Comparison of ENCODE assay signal across 26 cellular contexts in the genomic region with DNA sequence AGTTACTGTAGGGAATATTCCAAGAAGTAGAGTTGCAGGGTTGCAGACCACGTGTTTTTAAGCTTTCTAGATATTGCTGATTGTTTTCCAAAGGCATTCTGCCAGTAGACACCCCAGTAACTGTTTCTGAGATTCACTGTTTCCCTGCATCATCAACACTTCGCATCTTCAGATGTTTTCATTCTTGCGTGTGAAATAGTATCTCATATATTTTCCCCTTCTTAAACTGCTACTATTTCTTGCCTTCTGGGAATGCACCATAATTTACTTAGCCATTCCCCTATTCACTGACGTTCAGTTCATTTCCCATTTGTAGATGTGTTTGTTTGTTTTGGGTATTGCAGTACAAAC. TPM values are rescaled to one million over a fixed set of nuclear protein-coding genes. Genes with fewer than 3 reads are reported as not detected.
DNase-seq lines count a peak whose midpoint lies in the region; ATAC-seq lines count a peak whose summit lies in the region.
"Had no signal": no experiment of that assay in that cellular context is flagged by ENCODE, and none has a peak within 500 bp of the region (broad histone marks: within the 10 kb centered on the region; RNA-seq: fewer than 3 reads in every experiment).

No MANE protein-coding gene starts in this region.

- no peaks in the 10 kb centered on the region for H3K9me3 Mint-ChIP-seq in activated naive CD8-positive, alpha-beta T cell treated with anti-CD3 and anti-CD28 coated beads, Interleukin-2, amount 50 U/mL, for 24 hours
- no peaks in the 10 kb centered on the region for H3K9me3 Mint-ChIP-seq in activated naive CD8-positive, alpha-beta T cell treated with anti-CD3 and anti-CD28 coated beads for 36 hours
- H3K9me3 Mint-ChIP-seq in memory B cell, result no peaks in the 10 kb centered on the region
- H3K9me3 Mint-ChIP-seq in stimulated activated naive B cell treated with anti-CD40 and anti-IgM and Interleukin-4, amounts not matched to agents 10 μg/mL and 1 μg/mL and 100 μg/mL, for 72 hours, result no peaks in the 10 kb centered on the region
- H3K9me3 Mint-ChIP-seq: CD8-positive, alpha-beta T cell had no signal

- H3K27ac Mint-ChIP-seq in activated naive CD8-positive, alpha-beta T cell treated with anti-CD3 and anti-CD28 coated beads, Interleukin-2, amount 50 U/mL, for 24 hours, result peak overlapping the region; percentile 28
- no peak overlapping the region for H3K27ac Mint-ChIP-seq in activated naive CD8-positive, alpha-beta T cell treated with anti-CD3 and anti-CD28 coated beads for 36 hours
- peak overlapping the region; percentile 60 for H3K27ac Mint-ChIP-seq in T-helper 17 cell
- H3K27ac Mint-ChIP-seq in memory B cell, result peak overlapping the region; percentile 42
- H3K27ac Mint-ChIP-seq in stimulated activated naive B cell treated with anti-CD40 and anti-IgM and Interleukin-4, amounts not matched to agents 10 μg/mL and 1 μg/mL and 100 μg/mL, for 72 hours, result peak overlapping the region; percentile 65
- H3K27ac Mint-ChIP-seq: CD8-positive, alpha-beta T cell had no signal

- H3K27me3 Mint-ChIP-seq in activated naive CD8-positive, alpha-beta T cell treated with anti-CD3 and anti-CD28 coated beads, Interleukin-2, amount 50 U/mL, for 24 hours, result no peaks in the 10 kb centered on the region
- peaks cover 5% of the 10 kb centered on the region for H3K27me3 Mint-ChIP-seq in activated naive CD8-positive, alpha-beta T cell treated with anti-CD3 and anti-CD28 coated beads for 36 hours
- no peaks in the 10 kb centered on the region for H3K27me3 Mint-ChIP-seq in T-helper 17 cell
- H3K27me3 Mint-ChIP-seq in memory B cell, result no peaks in the 10 kb centered on the region
- no peaks in the 10 kb centered on the region for H3K27me3 Mint-ChIP-seq in stimulated activated naive B cell treated with anti-CD40 and anti-IgM and Interleukin-4, amounts not matched to agents 10 μg/mL and 1 μg/mL and 100 μg/mL, for 72 hours

- no peaks in the 10 kb centered on the region for H3K36me3 Mint-ChIP-seq in activated naive CD8-positive, alpha-beta T cell treated with anti-CD3 and anti-CD28 coated beads, Interleukin-2, amount 50 U/mL, for 24 hours (ENCODE audit: low read depth)
- H3K36me3 Mint-ChIP-seq in activated naive CD8-positive, alpha-beta T cell treated with anti-CD3 and anti-CD28 coated beads for 36 hours, result no peaks in the 10 kb centered on the region
- H3K36me3 Mint-ChIP-seq in T-helper 17 cell (ENCODE audit: low read depth) (no peaks in the 10 kb centered on the region), memory B cell (peaks cover 37% of the 10 kb centered on the region)
- peaks cover 32 to 55% of the 10 kb centered on the region in 2 donors for H3K36me3 Mint-ChIP-seq in stimulated activated naive B cell treated with anti-CD40 and anti-IgM and Interleukin-4, amounts not matched to agents 10 μg/mL and 1 μg/mL and 100 μg/mL, for 72 hours
- H3K36me3 Mint-ChIP-seq: CD8-positive, alpha-beta T cell had no signal

- DNase-seq in activated naive CD8-positive, alpha-beta T cell treated with anti-CD3 and anti-CD28 coated beads, Interleukin-2, amount 50 U/mL, for 24 hours, result no peak
- DNase-seq in activated naive CD8-positive, alpha-beta T cell treated with anti-CD3 and anti-CD28 coated beads for 36 hours, result no peak
- DNase-seq in T-helper 17 cell, result no peak
- DNase-seq in memory B cell (ENCODE audit: low spot score in 2 of 2), result no peak
- DNase-seq in stimulated activated naive B cell treated with anti-CD40 and anti-IgM and Interleukin-4, amounts not matched to agents 10 μg/mL and 1 μg/mL and 100 μg/mL, for 72 hours, result no peak
- no peak for DNase-seq in NK-92 treated with Interleukin-12 subunit alpha and Interleukin-12 subunit beta, amount 100 ng/mL, for 24 hours (lab: John Stamatoyannopoulos, UW)
- DNase-seq in EL, result no peak
- DNase-seq: 8988T; ACHN; Caco-2; CD8-positive, alpha-beta T cell; DMS79 treated with DMSO at 0.1 percent for 48 hours; GOT3; IMR-90; NCI-H1048; NCI-H1417; NCI-H1694 treated with DMSO at 0.1 percent for 48 hours; NCI-H2081; NCI-H2227 treated with DMSO at 0.1 percent for 48 hours; NCI-H69; SK-N-SH; SW 1271 had no signal

- peaks cover 8% of the 10 kb centered on the region for H3K4me1 Mint-ChIP-seq in activated naive CD8-positive, alpha-beta T cell treated with anti-CD3 and anti-CD28 coated beads, Interleukin-2, amount 50 U/mL, for 24 hours
- no peaks in the 10 kb centered on the region for H3K4me1 Mint-ChIP-seq in activated naive CD8-positive, alpha-beta T cell treated with anti-CD3 and anti-CD28 coated beads for 36 hours
- peaks cover 25% of the 10 kb centered on the region for H3K4me1 Mint-ChIP-seq in T-helper 17 cell
- H3K4me1 Mint-ChIP-seq in memory B cell, result peaks cover 58% of the 10 kb centered on the region
- H3K4me1 Mint-ChIP-seq in stimulated activated naive B cell treated with anti-CD40 and anti-IgM and Interleukin-4, amounts not matched to agents 10 μg/mL and 1 μg/mL and 100 μg/mL, for 72 hours, result peaks cover 45 to 75% of the 10 kb centered on the region in 2 donors

- H3K4me3 Mint-ChIP-seq in activated naive CD8-positive, alpha-beta T cell treated with anti-CD3 and anti-CD28 coated beads, Interleukin-2, amount 50 U/mL, for 24 hours, result no peak overlapping the region
- no peak overlapping the region for H3K4me3 Mint-ChIP-seq in activated naive CD8-positive, alpha-beta T cell treated with anti-CD3 and anti-CD28 coated beads for 36 hours
- H3K4me3 Mint-ChIP-seq in T-helper 17 cell, result no peak overlapping the region
- no peak overlapping the region for H3K4me3 Mint-ChIP-seq in memory B cell
- H3K4me3 Mint-ChIP-seq in stimulated activated naive B cell treated with anti-CD40 and anti-IgM and Interleukin-4, amounts not matched to agents 10 μg/mL and 1 μg/mL and 100 μg/mL, for 72 hours, result no peak overlapping the region
- H3K4me3 Mint-ChIP-seq: CD8-positive, alpha-beta T cell had no signal

- no peaks in the 10 kb centered on the region for H3K9me3 ChIP-seq in T-helper 17 cell (ENCODE audit: control insufficient read depth, low read length, poor library complexity, severe bottlenecking)
- H3K9me3 ChIP-seq: Caco-2, HAP-1, Peyer's patch, SK-N-SH had no signal

- no peak for ATAC-seq in activated naive CD8-positive, alpha-beta T cell treated with anti-CD3 and anti-CD28 coated beads, Interleukin-2, amount 50 U/mL, for 24 hours
- ATAC-seq in T-helper 17 cell (no peak), memory B cell (ENCODE audit: low read depth) (no peak), HG03521 (IDR thresholded peaks at IDR 0.05; ENCODE audit: unreplicated experiment) (no peak)
- ATAC-seq in stimulated activated naive B cell treated with anti-CD40 and anti-IgM and Interleukin-4, amounts not matched to agents 10 μg/mL and 1 μg/mL and 100 μg/mL, for 72 hours (replicated peaks), result no peak
- ATAC-seq: CD8-positive, alpha-beta T cell had no signal

RNA-seq across cellular contexts. Expression of gene ALOX5, which starts 30.7 kb away (rescaled TPM):
- under 1 TPM; 0.62 to 0.96 TPM for total RNA-seq in activated naive CD8-positive, alpha-beta T cell treated with anti-CD3 and anti-CD28 coated beads for 36 hours
- total RNA-seq in T-helper 17 cell, result 10 to 100 TPM; 19.8 to 66.6 TPM
- total RNA-seq: Caco-2, IMR-90, NCI-H460 had no signal

Comparison
In these comparisons a context has a peak if more than half of its experiments do, and no peak if none do; other contexts are left out.
1. RNA of gene ALOX5, which starts 30.7 kb away (total RNA-seq): 19.8 to 66.6 TPM in T-helper 17 cell; 0.62 to 0.96 TPM in activated naive CD8-positive, alpha-beta T cell treated with anti-CD3 and anti-CD28 coated beads for 36 hours; every median in the first group is over 10 times any median in the second.